Comparison of ENCODE assay signal across 8 cellular contexts in the genomic region with DNA sequence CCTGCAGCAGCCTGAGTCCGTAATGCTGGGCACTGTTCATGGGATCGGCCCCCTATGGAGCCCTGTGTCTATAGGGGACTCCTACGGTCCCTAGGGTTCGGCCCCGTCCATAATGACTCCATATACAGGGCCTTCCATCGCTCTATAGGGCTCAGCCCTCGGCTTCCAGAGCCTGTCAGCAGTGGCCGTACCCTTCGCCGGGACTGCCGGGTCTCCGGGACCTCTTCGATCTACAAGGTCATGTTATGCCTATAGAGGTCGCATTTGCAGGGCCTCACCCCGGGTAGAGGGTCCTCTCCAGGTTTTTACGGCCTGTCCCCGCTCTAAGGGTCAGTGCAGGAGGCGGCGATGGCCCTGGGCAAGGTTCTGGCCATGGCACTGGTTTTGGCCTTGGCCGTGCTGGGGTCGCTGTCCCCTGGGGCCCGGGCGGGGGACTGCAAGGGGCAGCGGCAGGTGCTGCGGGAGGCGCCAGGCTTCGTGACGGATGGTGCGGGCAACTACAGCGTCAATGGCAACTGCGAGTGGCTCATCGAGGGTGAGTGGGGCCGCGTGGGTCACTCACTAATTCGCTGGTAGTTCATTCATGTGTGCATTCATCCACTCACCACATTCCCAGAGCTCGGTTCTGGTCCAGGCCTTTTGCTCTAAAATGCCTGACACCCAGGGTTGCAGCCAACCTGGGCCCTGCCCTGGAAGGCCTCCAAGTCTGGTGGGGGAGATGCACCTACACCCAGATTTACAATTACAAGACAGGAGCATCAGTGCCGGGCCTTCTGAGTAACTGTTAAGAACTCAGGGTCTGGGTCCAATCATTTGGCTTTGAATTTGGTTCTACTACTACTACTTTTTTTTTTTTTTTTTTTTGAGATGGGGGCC. TPM values are rescaled to one million over a fixed set of nuclear protein-coding genes. Genes with fewer than 3 reads are reported as not detected.
DNase-seq lines count a peak whose midpoint lies in the region; ATAC-seq and TF ChIP-seq lines count a peak whose summit lies in the region.

No MANE protein-coding gene starts in this region.

- H3K4me3 ChIP-seq in Peyer's patch (peak overlapping the region; percentile 72 to 93 (median 83)), mammary epithelial cell (replicated peaks in 1 of 3; ENCODE audit: insufficient read depth in 1 of 3, low read depth in 2 of 3, low read length in 3 of 3) (peak overlapping the region; percentile 68 to 95 (median 69)), suprapubic skin (peak overlapping the region; percentile 92)

- peaks cover 0 to 18% of the 10 kb centered on the region in 2 donors for H3K27me3 ChIP-seq in Peyer's patch
- no peaks in the 10 kb centered on the region for H3K27me3 ChIP-seq in mammary epithelial cell (ENCODE audit: insufficient read depth, low read length)
- peaks cover 28% of the 10 kb centered on the region for H3K27me3 ChIP-seq in suprapubic skin

- peak overlapping the region; percentile 95 for H2AFZ ChIP-seq in mammary epithelial cell (ENCODE audit: low read depth, low read length)

- intact Hi-C loops in mammary epithelial cell (cut with micrococcal nuclease) (loop anchor here (1.0 to 5.0 kb wide), 9 partner anchors 23 to 218 kb away; a partner anchor contains a TSS), left colon (cut with DNase I, micrococcal nuclease) (no loop called here)

- DNase-seq in DMS79 treated with DMSO at 0.1 percent for 48 hours (lab: John Stamatoyannopoulos, UW) (peak; percentile 31), DMS79 (lab: John Stamatoyannopoulos, UW) (no peak), Peyer's patch (peak in 2 of 3 donors; percentile 19 to 61), mammary epithelial cell (peak; percentile 4), left colon (peak; percentile 35 to 44), suprapubic skin (ENCODE audit: low spot score in 2 of 2) (no peak), HCEC 1CT (no peak)

- no peaks in the 10 kb centered on the region for H4K20me1 ChIP-seq in mammary epithelial cell (ENCODE audit: insufficient read depth, low read length)

- H3K9me3 ChIP-seq in Peyer's patch (no peaks in the 10 kb centered on the region), mammary epithelial cell (replicated peaks; ENCODE audit: insufficient read depth, low read length) (no peaks in the 10 kb centered on the region), suprapubic skin (no peaks in the 10 kb centered on the region)

- TF ChIP-seq EP300 in suprapubic skin (IDR thresholded peaks at IDR 0.05): no peak

- dilution Hi-C loops in mammary epithelial cell (cut with HindIII; ENCODE audit: low sequenced_read_pairs): no loop called here

- H3K36me3 ChIP-seq in Peyer's patch: no peaks in the 10 kb centered on the region
- H3K36me3 ChIP-seq in mammary epithelial cell (ENCODE audit: insufficient read depth, low read length): no peaks in the 10 kb centered on the region
- H3K36me3 ChIP-seq in suprapubic skin: no peaks in the 10 kb centered on the region

- peak overlapping the region; percentile 99 for H3K4me2 ChIP-seq in mammary epithelial cell (ENCODE audit: insufficient read depth, low read depth, low read length)

- in situ Hi-C loops in mammary epithelial cell (cut with MboI; ENCODE audit: low sequenced_read_pairs in 2 of 2): no loop called here

- WGBS in mammary epithelial cell (ENCODE audit: low coverage, missing lambda C conversion rate): 7% methylated on average over 29 of the region's 37 CpGs
- WGBS in suprapubic skin: 7% methylated on average over 14 of the region's 37 CpGs

- TF ChIP-seq POLR2A in Peyer's patch (IDR thresholded peaks at IDR 0.05) (no peak), suprapubic skin (IDR thresholded peaks at IDR 0.05) (no peak)

- TF ChIP-seq CTCF in Peyer's patch (IDR thresholded peaks at IDR 0.05) (peak in 3 of 6 experiments; percentile 23 to 35 (median 30)), mammary epithelial cell (conservative IDR thresholded peaks at IDR 0.05 in 1 of 2, IDR thresholded peaks at IDR 0.05 in 1 of 2; ENCODE audit: extremely low read depth in 1 of 2, insufficient read depth in 1 of 2, low read depth in 1 of 2, low read length in 2 of 2) (no peak), suprapubic skin (IDR thresholded peaks at IDR 0.05) (no peak)

- BruUV-seq in mammary epithelial cell (replicated peaks; lab: Mats Ljungman, UMichigan): TSS peak; percentile 89

- peak; percentile 1 for ATAC-seq in HG02798 (IDR thresholded peaks at IDR 0.05; ENCODE audit: poor library complexity, unreplicated experiment)
- ATAC-seq in left colon: peak; percentile 45

- peaks cover 20% of the 10 kb centered on the region for H3K79me2 ChIP-seq in mammary epithelial cell (ENCODE audit: insufficient read depth, low read length)

- CTCF ChIA-PET in mammary epithelial cell (lab: Charles Lee; ENCODE audit: low non-redundant PET): no interaction called here

- H3K4me1 ChIP-seq in Peyer's patch (peaks cover 0 to 22% (median 12%) of the 10 kb centered on the region in 4 donors), mammary epithelial cell (ENCODE audit: insufficient read depth, low read length) (peaks cover 13% of the 10 kb centered on the region), suprapubic skin (peaks cover 36% of the 10 kb centered on the region)

- peak overlapping the region; percentile 35 for H3K9ac ChIP-seq in mammary epithelial cell (ENCODE audit: insufficient read depth, low read length)

- H3K27ac ChIP-seq in Peyer's patch (peak overlapping the region; percentile 61 to 84 (median 72)), mammary epithelial cell (ENCODE audit: insufficient read depth, low read depth, low read length) (peak overlapping the region; percentile 42), suprapubic skin (peak overlapping the region; percentile 60)

RNA-seq across cellular contexts. Expression of a gene that starts 0.7 kb away (rescaled TPM):
- total RNA-seq in Peyer's patch (10 to 100 TPM; 12.3 to 30.8 (median 22.3) TPM), mammary epithelial cell (10 to 100 TPM; 16.6 to 29.3 TPM), left colon (10 to 100 TPM; 21.4 to 21.5 TPM), suprapubic skin (10 to 100 TPM; 10.7 to 21.5 (median 16.1) TPM)
- 7.2 TPM for polyA plus RNA-seq in mammary epithelial cell
- 7.1 TPM for polyA minus RNA-seq in mammary epithelial cell

RNA-seq across cellular contexts. Expression of a gene that starts 13.0 kb away (rescaled TPM):
- total RNA-seq in Peyer's patch (not detected), mammary epithelial cell (under 1 TPM in 1 of 2 donors, not detected in 1; 0.21 TPM), left colon (under 1 TPM; 0.21 to 0.25 TPM), suprapubic skin (1 to 10 TPM in 1 of 4 donors, not detected in 3; 4.2 TPM)
- 0.03 TPM for polyA plus RNA-seq in mammary epithelial cell
- not detected for polyA minus RNA-seq in mammary epithelial cell

RNA-seq across cellular contexts. Expression of a gene that starts 23.7 kb away (rescaled TPM):
- 10 to 100 TPM in 2 of 4 donors, 1 to 10 TPM in 2; 8.6 to 42.1 (median 10.2) TPM for total RNA-seq in Peyer's patch
- total RNA-seq in mammary epithelial cell: 10 to 100 TPM; 32.7 to 57.9 TPM
- polyA plus RNA-seq in mammary epithelial cell: 80.7 TPM
- polyA minus RNA-seq in mammary epithelial cell: 77.2 TPM
- 10 to 100 TPM; 25.9 to 40.5 TPM for total RNA-seq in left colon
- total RNA-seq in suprapubic skin: 10 to 100 TPM; 14.4 to 33.0 (median 18.9) TPM

RNA-seq across cellular contexts. Expression of a gene that starts 24.2 kb away (rescaled TPM):
- total RNA-seq in Peyer's patch (1 to 10 TPM in 2 of 4 donors, not detected in 2; 1.1 TPM), mammary epithelial cell (1 to 10 TPM; 1.0 to 1.7 TPM), left colon (under 1 TPM; 0.49 to 0.50 TPM), suprapubic skin (1 to 10 TPM in 2 of 4 donors, under 1 TPM in 2; 0.73 to 1.7 (median 1.1) TPM)
- 2.2 TPM for polyA plus RNA-seq in mammary epithelial cell
- polyA minus RNA-seq in mammary epithelial cell: 1.7 TPM

RNA-seq across cellular contexts. Expression of a gene that starts 57.1 kb away (rescaled TPM):
- total RNA-seq in Peyer's patch: 10 to 100 TPM; 40.5 to 72.8 (median 67.2) TPM
- total RNA-seq in mammary epithelial cell: 10 to 100 TPM; 37.0 to 91.0 TPM
- polyA plus RNA-seq in mammary epithelial cell: 19.4 TPM
- 24.7 TPM for polyA minus RNA-seq in mammary epithelial cell
- 10 to 100 TPM; 43.0 to 47.9 TPM for total RNA-seq in left colon
- 10 to 100 TPM; 57.5 to 91.6 (median 81.9) TPM for total RNA-seq in suprapubic skin

Comparison
In these comparisons a context has a peak if more than half of its experiments do, and no peak if none do; other contexts are left out.
1. DNase-seq: peak in DMS79 treated with DMSO at 0.1 percent for 48 hours (single experiment), Peyer's patch (2 of 3), mammary epithelial cell (single experiment) and left colon (2 of 2); none in DMS79 (single experiment), suprapubic skin (0 of 2) and HCEC 1CT (single experiment).
2. Peak in every context shown above with its lines, with median percentiles within 50 percentile points of each other: H3K27ac ChIP-seq and H3K4me3 ChIP-seq.